Comparison of ENCODE assay signal across 9 cellular contexts in genomic region chr7:14717711-14718304, GRCh38.
DNase-seq lines count a peak whose midpoint lies in the region; ATAC-seq and TF ChIP-seq lines count a peak whose summit lies in the region.
"Had no signal": no experiment of that assay in that cellular context is flagged by ENCODE, and none has a peak within 500 bp of the region (broad histone marks: within the 10 kb centered on the region; RNA-seq: fewer than 3 reads in every experiment).

No MANE protein-coding gene starts in this region.

- no peak for ATAC-seq in HG02852 (IDR thresholded peaks at IDR 0.05; ENCODE audit: unreplicated experiment)

- no peaks in the 10 kb centered on the region for H3K27me3 Mint-ChIP-seq in glutamatergic neuron (ENCODE audit: unreplicated experiment)
- no peaks in the 10 kb centered on the region for H3K27me3 Mint-ChIP-seq in activated naive CD4-positive, alpha-beta T cell treated with anti-CD3 and anti-CD28 coated beads, Interleukin-2, amount 10 ng/mL, durations not matched to agents 7 days and 5 days

- no peaks in the 10 kb centered on the region for H3K36me3 Mint-ChIP-seq in glutamatergic neuron (ENCODE audit: unreplicated experiment)
- no peaks in the 10 kb centered on the region for H3K36me3 Mint-ChIP-seq in activated naive CD4-positive, alpha-beta T cell treated with anti-CD3 and anti-CD28 coated beads, Interleukin-2, amount 10 ng/mL, durations not matched to agents 7 days and 5 days

- H3K9ac ChIP-seq in KMS-11 = no peak overlapping the region

- H3K79me2 ChIP-seq in KMS-11 (ENCODE audit: insufficient read depth, low read depth) = no peaks in the 10 kb centered on the region

- DNase-seq in DMS114 treated with DMSO at 0.1 percent for 48 hours (lab: John Stamatoyannopoulos, UW; ENCODE audit: unreplicated experiment) (peak; percentile 43), SK-MEL-5 (ENCODE audit: low read depth, low spot score) (peak; percentile 60), glutamatergic neuron (no peak), coronary artery (ENCODE audit: low spot score) (no peak), T-helper 9 cell (no peak)
- no peak for DNase-seq in activated naive CD4-positive, alpha-beta T cell treated with anti-CD3 and anti-CD28 coated beads, Interleukin-2, amount 10 ng/mL, durations not matched to agents 7 days and 5 days

- peaks cover 5% of the 10 kb centered on the region for H3K4me1 Mint-ChIP-seq in glutamatergic neuron (ENCODE audit: low read depth, unreplicated experiment)
- no peaks in the 10 kb centered on the region for H3K4me1 Mint-ChIP-seq in activated naive CD4-positive, alpha-beta T cell treated with anti-CD3 and anti-CD28 coated beads, Interleukin-2, amount 10 ng/mL, durations not matched to agents 7 days and 5 days

- H3K9me3 Mint-ChIP-seq in glutamatergic neuron (ENCODE audit: unreplicated experiment) = peaks cover 2% of the 10 kb centered on the region
- H3K9me3 Mint-ChIP-seq in activated naive CD4-positive, alpha-beta T cell treated with anti-CD3 and anti-CD28 coated beads, Interleukin-2, amount 10 ng/mL, durations not matched to agents 7 days and 5 days = no peaks in the 10 kb centered on the region

- no peak overlapping the region for H3K4me3 Mint-ChIP-seq in glutamatergic neuron (ENCODE audit: unreplicated experiment)
- H3K4me3 Mint-ChIP-seq in activated naive CD4-positive, alpha-beta T cell treated with anti-CD3 and anti-CD28 coated beads, Interleukin-2, amount 10 ng/mL, durations not matched to agents 7 days and 5 days = no peak overlapping the region

- H3K27ac Mint-ChIP-seq in glutamatergic neuron (ENCODE audit: unreplicated experiment) = no peak overlapping the region
- no peak overlapping the region for H3K27ac Mint-ChIP-seq in activated naive CD4-positive, alpha-beta T cell treated with anti-CD3 and anti-CD28 coated beads, Interleukin-2, amount 10 ng/mL, durations not matched to agents 7 days and 5 days

- TF ChIP-seq CTCF in KMS-11 (conservative IDR thresholded peaks at IDR 0.05; ENCODE audit: low read depth, low read length) = peak; percentile 79
- TF ChIP-seq CTCF in glutamatergic neuron (IDR thresholded peaks at IDR 0.05; ENCODE audit: partially characterized antibody, unreplicated experiment) = peak; percentile 51
- no peak for TF ChIP-seq CTCF in coronary artery (IDR thresholded peaks at IDR 0.05)

- in situ Hi-C loops in SK-MEL-5 (cut with HindIII; ENCODE audit: low pct_unique_long_range_greater_than_20kb, low sequenced_read_pairs) = no loop called here

- no peak overlapping the region for H3K27ac ChIP-seq in KMS-11
- no peak overlapping the region for H3K27ac ChIP-seq in coronary artery
- H3K27ac ChIP-seq: HL-60 had no signal

- no peaks in the 10 kb centered on the region for H4K20me1 ChIP-seq in KMS-11 (ENCODE audit: insufficient read depth)

- no peaks in the 10 kb centered on the region for H3K4me1 ChIP-seq in KMS-11 (ENCODE audit: low read depth, poor library complexity, severe bottlenecking)

- no peaks in the 10 kb centered on the region for H3K27me3 ChIP-seq in KMS-11 (ENCODE audit: insufficient read depth, low read depth)

- H3K4me3 ChIP-seq in KMS-11 (IDR thresholded peaks at IDR 0.05; ENCODE audit: insufficient read depth, low read depth, low read length) (no peak overlapping the region), coronary artery (no peak overlapping the region)

- no peak overlapping the region for H3K4me2 ChIP-seq in KMS-11

- no peaks in the 10 kb centered on the region for H3K36me3 ChIP-seq in KMS-11 (ENCODE audit: insufficient read depth)

- H2AFZ ChIP-seq in KMS-11 (ENCODE audit: low read depth) = no peak overlapping the region

- CTCF ChIA-PET in activated naive CD4-positive, alpha-beta T cell treated with anti-CD3 and anti-CD28 coated beads, Interleukin-2, amount 10 ng/mL, durations not matched to agents 7 days and 5 days (lab: Charles Lee) = no interaction called here

Comparison
In these comparisons a context has a peak if more than half of its experiments do, and no peak if none do; other contexts are left out.
1. DNase-seq: peak in DMS114 treated with DMSO at 0.1 percent for 48 hours (single experiment) and SK-MEL-5 (single experiment); none in glutamatergic neuron (single experiment), coronary artery (single experiment), T-helper 9 cell (single experiment) and activated naive CD4-positive, alpha-beta T cell treated with anti-CD3 and anti-CD28 coated beads, Interleukin-2, amount 10 ng/mL, durations not matched to agents 7 days and 5 days (single experiment).